10 cellular contexts compared by ENCODE assay signal in the genomic region with DNA sequence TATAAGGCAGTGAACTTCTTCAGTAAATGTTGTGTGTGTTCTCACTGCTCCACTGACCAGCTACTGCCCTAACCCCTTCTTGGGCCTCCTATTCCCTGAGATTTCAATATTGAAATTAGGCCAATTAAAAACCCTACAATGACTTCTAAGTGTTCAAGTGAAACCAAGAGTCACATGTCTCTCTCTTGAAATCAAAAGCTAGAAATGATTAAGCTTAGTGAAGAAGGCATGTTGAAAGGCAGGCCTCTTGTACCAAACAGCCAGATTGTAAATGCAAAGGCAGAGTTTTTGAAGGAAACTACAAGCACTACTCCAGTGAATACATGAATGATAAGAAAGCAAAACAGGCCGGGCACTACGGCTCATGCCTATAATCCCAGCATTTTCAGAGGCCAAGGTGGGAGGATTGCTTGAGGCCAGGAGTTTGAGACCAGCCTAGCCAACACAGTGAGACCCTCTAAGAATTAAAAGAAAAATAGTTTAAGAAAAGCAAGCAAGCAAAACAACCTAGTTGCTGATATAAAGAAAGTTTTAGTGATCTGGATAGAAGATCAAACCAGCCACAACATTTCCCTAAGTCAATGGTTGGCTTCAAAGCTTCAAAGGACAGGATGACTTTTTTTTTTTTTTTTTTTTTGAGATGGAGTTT. TPM values are rescaled to one million over a fixed set of nuclear protein-coding genes. Genes with fewer than 3 reads are reported as not detected.
A peak's percentile ranks its signal among the peaks of the same experiment; 100 is the strongest.
DNase-seq lines count a peak whose midpoint lies in the region; ATAC-seq and TF ChIP-seq lines count a peak whose summit lies in the region.
"Had no signal": no experiment of that assay in that cellular context is flagged by ENCODE, and none has a peak within 500 bp of the region (broad histone marks: within the 10 kb centered on the region; RNA-seq: fewer than 3 reads in every experiment).

No MANE protein-coding gene starts in this region.

- H3K9me3 Mint-ChIP-seq in activated naive CD4-positive, alpha-beta T cell treated with anti-CD3 and anti-CD28 coated beads for 36 hours, result no peaks in the 10 kb centered on the region
- no peaks in the 10 kb centered on the region for H3K9me3 Mint-ChIP-seq in stimulated activated naive CD8-positive, alpha-beta T cell treated with anti-CD3 and anti-CD28 coated beads, Interleukin-15, Interleukin-2, amounts not matched to agents 100 ng/mL and 50 ng/mL, for 24 hours

- H3K27me3 ChIP-seq in KMS-11 (ENCODE audit: insufficient read depth, low read depth) (no peaks in the 10 kb centered on the region), suprapubic skin (no peaks in the 10 kb centered on the region), testis (no peaks in the 10 kb centered on the region)
- H3K27me3 ChIP-seq: uterus had no signal

- peak overlapping the region; percentile 5; the same call in 1 of the 2 replicates for H3K4me2 ChIP-seq in KMS-11

- H3K4me1 Mint-ChIP-seq in activated naive CD4-positive, alpha-beta T cell treated with anti-CD3 and anti-CD28 coated beads for 36 hours (ENCODE audit: low read depth), result peaks cover 66% of the 10 kb centered on the region
- H3K4me1 Mint-ChIP-seq in stimulated activated naive CD8-positive, alpha-beta T cell treated with anti-CD3 and anti-CD28 coated beads, Interleukin-15, Interleukin-2, amounts not matched to agents 100 ng/mL and 50 ng/mL, for 24 hours (ENCODE audit: low read depth), result peaks cover 66% of the 10 kb centered on the region

- TF ChIP-seq POLR2A in suprapubic skin (IDR thresholded peaks at IDR 0.05), result no peak
- no peak for TF ChIP-seq POLR2A in testis (IDR thresholded peaks at IDR 0.05)

- H3K4me3 Mint-ChIP-seq in activated naive CD4-positive, alpha-beta T cell treated with anti-CD3 and anti-CD28 coated beads for 36 hours, result peak overlapping the region; percentile 33
- peak overlapping the region; percentile 62 for H3K4me3 Mint-ChIP-seq in stimulated activated naive CD8-positive, alpha-beta T cell treated with anti-CD3 and anti-CD28 coated beads, Interleukin-15, Interleukin-2, amounts not matched to agents 100 ng/mL and 50 ng/mL, for 24 hours

- H3K79me2 ChIP-seq in KMS-11 (ENCODE audit: insufficient read depth, low read depth), result peaks cover 62% of the 10 kb centered on the region; the same call in 1 of the 2 replicates

- intact Hi-C loops in activated naive CD4-positive, alpha-beta T cell treated with anti-CD3 and anti-CD28 coated beads for 36 hours (cut with micrococcal nuclease), result loop anchor here (1.0 to 10.0 kb wide), 7 partner anchors 11 to 1218 kb away; a partner anchor contains a TSS
- intact Hi-C loops in sciatic nerve (cut with DNase I) (no loop called here), testis (cut with DNase I; ENCODE audit: low total_unique reads) (no loop called here)

- H3K4me3 ChIP-seq in KMS-11 (IDR thresholded peaks at IDR 0.05; ENCODE audit: insufficient read depth, low read depth, low read length), result no peak overlapping the region
- H3K4me3 ChIP-seq in suprapubic skin, result no peak overlapping the region
- H3K4me3 ChIP-seq in testis, result no peak overlapping the region
- H3K4me3 ChIP-seq: uterus had no signal

- TF ChIP-seq CTCF in KMS-11 (conservative IDR thresholded peaks at IDR 0.05; ENCODE audit: low read depth, low read length) (no peak), suprapubic skin (IDR thresholded peaks at IDR 0.05) (no peak), testis (IDR thresholded peaks at IDR 0.05) (no peak)

- H3K36me3 Mint-ChIP-seq in activated naive CD4-positive, alpha-beta T cell treated with anti-CD3 and anti-CD28 coated beads for 36 hours (ENCODE audit: low read depth), result no peaks in the 10 kb centered on the region
- H3K36me3 Mint-ChIP-seq in stimulated activated naive CD8-positive, alpha-beta T cell treated with anti-CD3 and anti-CD28 coated beads, Interleukin-15, Interleukin-2, amounts not matched to agents 100 ng/mL and 50 ng/mL, for 24 hours (ENCODE audit: low read depth), result peaks cover 20% of the 10 kb centered on the region

- no peak for TF ChIP-seq EP300 in suprapubic skin (IDR thresholded peaks at IDR 0.05)

- CTCF ChIA-PET in activated naive CD4-positive, alpha-beta T cell treated with anti-CD3 and anti-CD28 coated beads for 36 hours (lab: Charles Lee), result interaction anchor here (1.2 kb wide), 1 partner anchor 91 kb away, joined by 3 read pairs; no protein-coding TSS in a partner anchor

- H2AFZ ChIP-seq in KMS-11 (ENCODE audit: low read depth), result no peak overlapping the region

- H3K9ac ChIP-seq in KMS-11, result no peak overlapping the region

- peak overlapping the region; percentile 8; the same call in 1 of the 2 replicates for H3K27ac ChIP-seq in KMS-11
- H3K27ac ChIP-seq in suprapubic skin, result no peak overlapping the region
- no peak overlapping the region for H3K27ac ChIP-seq in testis
- H3K27ac ChIP-seq: uterus had no signal

- ATAC-seq in HG02642 (IDR thresholded peaks at IDR 0.05; ENCODE audit: poor library complexity, unreplicated experiment), result peak; percentile 74
- ATAC-seq in sciatic nerve, result no peak

- H3K36me3 ChIP-seq in KMS-11 (ENCODE audit: insufficient read depth) (no peaks in the 10 kb centered on the region), suprapubic skin (no peaks in the 10 kb centered on the region), testis (ENCODE audit: low read depth, missing control alignments) (no peaks in the 10 kb centered on the region)
- H3K36me3 ChIP-seq: uterus had no signal

- H3K9me3 ChIP-seq in suprapubic skin (no peaks in the 10 kb centered on the region), testis (no peaks in the 10 kb centered on the region)
- H3K9me3 ChIP-seq: uterus had no signal

- 0 out of 2 replicates have a peak, but pooled peaks cover 4% of the 10 kb centered on the region for H4K20me1 ChIP-seq in KMS-11 (ENCODE audit: insufficient read depth)

- H3K27me3 Mint-ChIP-seq in activated naive CD4-positive, alpha-beta T cell treated with anti-CD3 and anti-CD28 coated beads for 36 hours (ENCODE audit: low read depth), result no peaks in the 10 kb centered on the region
- H3K27me3 Mint-ChIP-seq in stimulated activated naive CD8-positive, alpha-beta T cell treated with anti-CD3 and anti-CD28 coated beads, Interleukin-15, Interleukin-2, amounts not matched to agents 100 ng/mL and 50 ng/mL, for 24 hours, result no peaks in the 10 kb centered on the region

- no peak for DNase-seq in activated naive CD4-positive, alpha-beta T cell treated with anti-CD3 and anti-CD28 coated beads for 36 hours
- no peak for DNase-seq in activated naive CD4-positive, alpha-beta T cell treated with Interleukin-2 at 50 U/mL for 16 hours
- DNase-seq in suprapubic skin (ENCODE audit: low spot score in 2 of 2), result no peak
- no peak for DNase-seq in sciatic nerve (ENCODE audit: low spot score)
- no peak for DNase-seq in testis
- DNase-seq: SHP77, uterus had no signal

- H3K27ac Mint-ChIP-seq in activated naive CD4-positive, alpha-beta T cell treated with anti-CD3 and anti-CD28 coated beads for 36 hours, result peak overlapping the region; percentile 88
- peak overlapping the region; percentile 90 for H3K27ac Mint-ChIP-seq in stimulated activated naive CD8-positive, alpha-beta T cell treated with anti-CD3 and anti-CD28 coated beads, Interleukin-15, Interleukin-2, amounts not matched to agents 100 ng/mL and 50 ng/mL, for 24 hours

- H3K4me1 ChIP-seq in KMS-11 (ENCODE audit: low read depth, poor library complexity, severe bottlenecking) (peaks cover 51% of the 10 kb centered on the region), suprapubic skin (no peaks in the 10 kb centered on the region), testis (no peaks in the 10 kb centered on the region)
- H3K4me1 ChIP-seq: uterus had no signal

- 91% methylated on average over 2 of the region's 2 CpGs for WGBS in suprapubic skin
- WGBS in testis, 2 donors, result 88 to 94% methylated on average over 2 of the region's 2 CpGs

RNA-seq across cellular contexts. Expression of a gene that starts 22.3 kb away (rescaled TPM):
- total RNA-seq in activated naive CD4-positive, alpha-beta T cell treated with anti-CD3 and anti-CD28 coated beads for 36 hours, result 10 to 100 TPM; 24.6 to 28.6 TPM
- total RNA-seq in suprapubic skin (10 to 100 TPM; 32.2 to 94.9 (median 41.0) TPM), sciatic nerve (54.7 TPM), testis (100 to 1,000 TPM in 1 of 2 donors, 10 to 100 TPM in 1; 82.6 to 124 TPM)
- polyA plus RNA-seq in testis (ENCODE audit: insufficient read depth, low read depth, low replicate concordance), result 63.3 TPM
